ENCODE assay signal across 19 cellular contexts in the genomic region with DNA sequence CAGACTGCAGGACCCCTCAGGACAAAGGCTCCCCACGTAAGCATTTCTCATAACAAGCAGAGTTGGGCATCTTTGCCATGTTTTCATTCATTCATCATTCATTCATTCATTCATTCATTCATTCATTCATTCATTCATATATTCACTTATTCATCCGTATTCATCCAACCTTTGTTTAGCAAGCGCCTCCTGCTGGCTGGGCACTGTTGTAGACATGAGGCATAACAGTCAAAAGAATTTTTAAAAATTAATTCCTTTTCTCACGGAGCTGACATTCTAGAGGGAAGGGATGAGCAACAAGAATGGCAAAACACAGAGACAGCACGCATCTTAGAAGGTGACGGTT.
A peak's percentile ranks its signal among the peaks of the same experiment; 100 is the strongest.
DNase-seq lines count a peak whose midpoint lies in the region; ATAC-seq and TF ChIP-seq lines count a peak whose summit lies in the region.
"Had no signal": no experiment of that assay in that cellular context is flagged by ENCODE, and none has a peak within 500 bp of the region (broad histone marks: within the 10 kb centered on the region; RNA-seq: fewer than 3 reads in every experiment).

No MANE protein-coding gene starts in this region.

- TF ChIP-seq CTCF in GM12865 (IDR thresholded peaks at IDR 0.05; ENCODE audit: insufficient read depth, low read depth, low read length, missing control alignments) (peak; percentile 11), osteocyte (IDR thresholded peaks at IDR 0.05) (peak; percentile 12)

- H3K27ac Mint-ChIP-seq in osteocyte (ENCODE audit: unreplicated experiment), result no peak overlapping the region
- H3K27ac Mint-ChIP-seq: dendritic cell treated with granulocyte-macrophage colony-stimulating factor and Interleukin-4, amounts not matched to agents 40 ng/mL and 50 ng/mL, for 4 days; T-helper 17 cell had no signal

- no peak for ATAC-seq in GM18909 (IDR thresholded peaks at IDR 0.05; ENCODE audit: poor library complexity, unreplicated experiment)
- ATAC-seq: heart right ventricle, left lung, T-helper 17 cell had no signal

- H3K4me3 Mint-ChIP-seq in osteocyte (ENCODE audit: unreplicated experiment), result no peak overlapping the region
- H3K4me3 Mint-ChIP-seq: dendritic cell treated with granulocyte-macrophage colony-stimulating factor and Interleukin-4, amounts not matched to agents 40 ng/mL and 50 ng/mL, for 4 days had no signal

- no peaks in the 10 kb centered on the region for H3K36me3 Mint-ChIP-seq in osteocyte (ENCODE audit: unreplicated experiment)

- peaks cover 26% of the 10 kb centered on the region for H3K27me3 Mint-ChIP-seq in osteocyte (ENCODE audit: unreplicated experiment)
- H3K27me3 Mint-ChIP-seq: T-helper 17 cell had no signal

- no peak for DNase-seq in GM12865 (ENCODE audit: low read depth)
- peak; percentile 7 for DNase-seq in HT-29 (ENCODE audit: low spot score)
- peak; percentile 1 for DNase-seq in amniotic epithelial cell (ENCODE audit: low read depth)
- no peak for DNase-seq in osteocyte (ENCODE audit: extremely low spot score, unreplicated experiment)
- no peak for DNase-seq in NCI-H1694 treated with DMSO at 0.1 percent for 48 hours (lab: John Stamatoyannopoulos, UW)
- DNase-seq in NCI-H748 treated with DMSO at 0.1 percent for 48 hours (lab: John Stamatoyannopoulos, UW), result no peak
- DNase-seq in D341Med (ENCODE audit: low spot score), result no peak
- DNase-seq: activated CD4-positive, alpha-beta T cell treated with anti-CD3 and anti-CD28 coated beads, Interleukin-2, amount 50 U/mL, for 4 hours; activated gamma-delta T cell; heart right ventricle; left lung; midbrain; NCI-H1105 treated with DMSO at 0.1 percent for 48 hours; NCI-H69; OCI-M1; stimulated activated CD4-positive, alpha-beta T cell treated with anti-CD3 and anti-CD28 coated beads, Interleukin-12 subunit alpha, Interleukin-12 subunit beta, amount 100 ng/mL, for 4 hours; T-helper 17 cell had no signal

- no peak overlapping the region for H3K4me3 ChIP-seq in GM12865 (ENCODE audit: low read depth, low read length)
- H3K4me3 ChIP-seq: heart right ventricle, left lung had no signal

- no peaks in the 10 kb centered on the region for H3K9me3 Mint-ChIP-seq in osteocyte (ENCODE audit: unreplicated experiment)
- H3K9me3 Mint-ChIP-seq: dendritic cell treated with granulocyte-macrophage colony-stimulating factor and Interleukin-4, amounts not matched to agents 40 ng/mL and 50 ng/mL, for 4 days had no signal

- H3K4me1 Mint-ChIP-seq in osteocyte (ENCODE audit: unreplicated experiment), result peaks cover 18% of the 10 kb centered on the region

Comparison
In these comparisons a context has a peak if more than half of its experiments do, and no peak if none do; other contexts are left out.
1. DNase-seq: peak in HT-29 (single experiment) and amniotic epithelial cell (single experiment); none in GM12865 (single experiment), osteocyte (single experiment), NCI-H1694 treated with DMSO at 0.1 percent for 48 hours (single experiment), NCI-H748 treated with DMSO at 0.1 percent for 48 hours (single experiment) and D341Med (single experiment).